10 cellular contexts compared by ENCODE assay signal in genomic region chr10:62080905-62081304, GRCh38.
A peak's percentile ranks its signal among the peaks of the same experiment; 100 is the strongest.
DNase-seq lines count a peak whose midpoint lies in the region; ATAC-seq lines count a peak whose summit lies in the region.
"Had no signal": no experiment of that assay in that cellular context is flagged by ENCODE, and none has a peak within 500 bp of the region (broad histone marks: within the 10 kb centered on the region; RNA-seq: fewer than 3 reads in every experiment).

No MANE protein-coding gene starts in this region.

- no peak overlapping the region for H3K4me3 Mint-ChIP-seq in activated CD8-positive, alpha-beta T cell treated with anti-CD3 and anti-CD28 coated beads, Interleukin-2, amount 10 ng/mL, durations not matched to agents 7 days and 5 days

- H3K27ac ChIP-seq in right cardiac atrium (ENCODE audit: low read length) = peak overlapping the region; percentile 30
- H3K27ac ChIP-seq in muscle layer of duodenum (ENCODE audit: low read length) = peak overlapping the region; percentile 84

- no peaks in the 10 kb centered on the region for H3K9me3 Mint-ChIP-seq in activated CD8-positive, alpha-beta T cell treated with anti-CD3 and anti-CD28 coated beads, Interleukin-2, amount 10 ng/mL, durations not matched to agents 7 days and 5 days (ENCODE audit: insufficient read depth)

- H3K4me1 ChIP-seq in right cardiac atrium (ENCODE audit: control insufficient read depth, insufficient read depth, low read length) = peaks cover 12% of the 10 kb centered on the region
- H3K4me1 ChIP-seq in muscle layer of duodenum (ENCODE audit: control insufficient read depth in 1 of 2, insufficient read depth in 2 of 2, low read length in 2 of 2) = peaks cover 32 to 63% of the 10 kb centered on the region in 2 donors

- CTCF ChIA-PET in activated CD8-positive, alpha-beta T cell treated with anti-CD3 and anti-CD28 coated beads, Interleukin-2, amount 10 ng/mL, durations not matched to agents 7 days and 5 days (lab: Charles Lee) = interaction anchor here (1.0 to 5.7 kb wide), 5 partner anchors 26 to 164 kb away, joined by 3 to 33 read pairs (median 6); no protein-coding TSS in a partner anchor

- no peaks in the 10 kb centered on the region for H3K9me3 ChIP-seq in right cardiac atrium (ENCODE audit: control insufficient read depth, low read length)
- no peaks in the 10 kb centered on the region for H3K9me3 ChIP-seq in muscle layer of duodenum (ENCODE audit: control insufficient read depth in 1 of 2, low read length in 2 of 2)

- 51% methylated on average over 5 of the region's 5 CpGs for WGBS in right cardiac atrium

- POLR2A ChIA-PET in activated CD8-positive, alpha-beta T cell treated with anti-CD3 and anti-CD28 coated beads, Interleukin-2, amount 10 ng/mL, durations not matched to agents 7 days and 5 days (lab: Charles Lee) = interaction anchor here (1.0 to 2.3 kb wide), 3 partner anchors 24 to 179 kb away, joined by 3 to 9 read pairs (median 7); partner anchors contain the start of gene ARID5B

- peaks cover 73% of the 10 kb centered on the region for H3K36me3 Mint-ChIP-seq in activated CD8-positive, alpha-beta T cell treated with anti-CD3 and anti-CD28 coated beads, Interleukin-2, amount 10 ng/mL, durations not matched to agents 7 days and 5 days (ENCODE audit: low read depth)

- ATAC-seq in right cardiac atrium (no peak), left ventricle myocardium superior (no peak)
- no peak for ATAC-seq in activated CD8-positive, alpha-beta T cell treated with anti-CD3 and anti-CD28 coated beads, Interleukin-2, amount 10 ng/mL, durations not matched to agents 7 days and 5 days

- peaks cover 85% of the 10 kb centered on the region for H3K4me1 Mint-ChIP-seq in activated CD8-positive, alpha-beta T cell treated with anti-CD3 and anti-CD28 coated beads, Interleukin-2, amount 10 ng/mL, durations not matched to agents 7 days and 5 days (ENCODE audit: low read depth)

- H3K36me3 ChIP-seq in muscle layer of duodenum (ENCODE audit: control insufficient read depth in 1 of 2, insufficient read depth in 2 of 2, low read length in 2 of 2) = peaks cover 9 to 30% of the 10 kb centered on the region in 2 donors

- no peak for DNase-seq in right cardiac atrium
- no peak for DNase-seq in left ventricle myocardium superior
- DNase-seq in activated CD8-positive, alpha-beta T cell treated with anti-CD3 and anti-CD28 coated beads, Interleukin-2, amount 10 ng/mL, durations not matched to agents 7 days and 5 days = no peak
- no peak for DNase-seq in effector CD4-positive, alpha-beta T cell
- no peak for DNase-seq in NCI-H2196 treated with DMSO at 0.1 percent for 48 hours (lab: John Stamatoyannopoulos, UW; ENCODE audit: unreplicated experiment)
- no peak for DNase-seq in DMS 273 (lab: John Stamatoyannopoulos, UW; ENCODE audit: unreplicated experiment)
- no peak for DNase-seq in nucleus accumbens (lab: John Stamatoyannopoulos, UW)
- DNase-seq: NCI-H345; stimulated activated CD4-positive, alpha-beta T cell treated with anti-CD3 and anti-CD28 coated beads, Interleukin-4, amount 100 ng/mL, for 24 hours had no signal

- intact Hi-C loops in right cardiac atrium (cut with DNase I) (loop anchor here in 1 of 4 donors (5.0 kb wide), 1 partner anchor 34 kb away; no protein-coding TSS in a partner anchor), left ventricle myocardium superior (cut with micrococcal nuclease) (loop anchor here (5.0 kb wide), 1 partner anchor 34 kb away; no protein-coding TSS in a partner anchor)

- H3K27me3 Mint-ChIP-seq in activated CD8-positive, alpha-beta T cell treated with anti-CD3 and anti-CD28 coated beads, Interleukin-2, amount 10 ng/mL, durations not matched to agents 7 days and 5 days (ENCODE audit: low read depth) = no peaks in the 10 kb centered on the region

- no peak overlapping the region for H3K4me3 ChIP-seq in right cardiac atrium (ENCODE audit: low read length)
- no peak overlapping the region for H3K4me3 ChIP-seq in muscle layer of duodenum (ENCODE audit: low read depth in 1 of 2, low read length in 2 of 2)

- H3K27me3 ChIP-seq in right cardiac atrium (ENCODE audit: control insufficient read depth, insufficient read depth) (no peaks in the 10 kb centered on the region), muscle layer of duodenum (ENCODE audit: low read depth, low read length) (no peaks in the 10 kb centered on the region)

- peak overlapping the region; percentile 62 for H3K27ac Mint-ChIP-seq in activated CD8-positive, alpha-beta T cell treated with anti-CD3 and anti-CD28 coated beads, Interleukin-2, amount 10 ng/mL, durations not matched to agents 7 days and 5 days
